14 cellular contexts compared by ENCODE assay signal in genomic region chr10:50387736-50388081, GRCh38.
DNase-seq lines count a peak whose midpoint lies in the region; ATAC-seq and TF ChIP-seq lines count a peak whose summit lies in the region.
"Had no signal": no experiment of that assay in that cellular context is flagged by ENCODE, and none has a peak within 500 bp of the region (broad histone marks: within the 10 kb centered on the region; RNA-seq: fewer than 3 reads in every experiment).

No MANE protein-coding gene starts in this region.

- H3K4me3 ChIP-seq in Peyer's patch: no peak overlapping the region

- no peak overlapping the region for H3K4me3 Mint-ChIP-seq in activated naive CD8-positive, alpha-beta T cell treated with anti-CD3 and anti-CD28 coated beads, Interleukin-2, amount 50 U/mL, for 24 hours
- H3K4me3 Mint-ChIP-seq in activated naive CD8-positive, alpha-beta T cell treated with anti-CD3 and anti-CD28 coated beads for 36 hours: no peak overlapping the region
- H3K4me3 Mint-ChIP-seq in MCF 10A (ENCODE audit: unreplicated experiment): no peak overlapping the region
- H3K4me3 Mint-ChIP-seq: nephron had no signal

- BruUV-seq in MCF 10A (replicated peaks; lab: Mats Ljungman, UMichigan): no TSS peak

- TF ChIP-seq POLR2A in Peyer's patch (IDR thresholded peaks at IDR 0.05): no peak

- intact Hi-C loops in MCF 10A (cut with micrococcal nuclease): no loop called here

- TF ChIP-seq CTCF in MCF 10A (IDR thresholded peaks at IDR 0.05; ENCODE audit: unreplicated experiment): no peak
- TF ChIP-seq CTCF in Peyer's patch (IDR thresholded peaks at IDR 0.05): no peak

- CTCF ChIA-PET in MCF 10A (lab: Yijun Ruan, JAX): interaction anchor here (0.6 to 0.9 kb wide), 3 partner anchors 62 to 1927 kb away, joined by 3 to 4 read pairs (median 3); no protein-coding TSS in a partner anchor

- H3K9me3 ChIP-seq in Peyer's patch: no peaks in the 10 kb centered on the region

- peak overlapping the region; percentile 25 for H3K27ac Mint-ChIP-seq in activated naive CD8-positive, alpha-beta T cell treated with anti-CD3 and anti-CD28 coated beads, Interleukin-2, amount 50 U/mL, for 24 hours
- no peak overlapping the region for H3K27ac Mint-ChIP-seq in activated naive CD8-positive, alpha-beta T cell treated with anti-CD3 and anti-CD28 coated beads for 36 hours
- H3K27ac Mint-ChIP-seq in MCF 10A (ENCODE audit: low read depth, unreplicated experiment): no peak overlapping the region
- H3K27ac Mint-ChIP-seq: nephron had no signal

- POLR2A ChIA-PET in MCF 10A (lab: Yijun Ruan, JAX): interaction anchor here (1.6 to 2.5 kb wide), 2 partner anchors 9 to 61 kb away, joined by 6 to 7 read pairs; no protein-coding TSS in a partner anchor

- H3K36me3 Mint-ChIP-seq in activated naive CD8-positive, alpha-beta T cell treated with anti-CD3 and anti-CD28 coated beads, Interleukin-2, amount 50 U/mL, for 24 hours (ENCODE audit: low read depth): peaks cover 1% of the 10 kb centered on the region
- H3K36me3 Mint-ChIP-seq in activated naive CD8-positive, alpha-beta T cell treated with anti-CD3 and anti-CD28 coated beads for 36 hours: peaks cover 11% of the 10 kb centered on the region
- peaks cover 6% of the 10 kb centered on the region for H3K36me3 Mint-ChIP-seq in MCF 10A (ENCODE audit: insufficient read depth, unreplicated experiment)

- no peak for DNase-seq in activated naive CD8-positive, alpha-beta T cell treated with anti-CD3 and anti-CD28 coated beads, Interleukin-2, amount 50 U/mL, for 24 hours
- no peak for DNase-seq in activated naive CD8-positive, alpha-beta T cell treated with anti-CD3 and anti-CD28 coated beads for 36 hours
- no peak for DNase-seq in substantia nigra (lab: John Stamatoyannopoulos, UW)
- DNase-seq in MCF 10A (ENCODE audit: unreplicated experiment): no peak
- DNase-seq in Peyer's patch: no peak
- no peak for DNase-seq in hippocampal formation (lab: John Stamatoyannopoulos, UW)
- DNase-seq: amniotic stem cell; dermis blood vessel endothelial cell; islet precursor cell; NCI-H2029; NK-92 treated with Interleukin-12 subunit alpha and Interleukin-12 subunit beta, amount 100 ng/mL, for 24 hours had no signal

- no peak for ATAC-seq in activated naive CD8-positive, alpha-beta T cell treated with anti-CD3 and anti-CD28 coated beads, Interleukin-2, amount 50 U/mL, for 24 hours
- ATAC-seq in HG02588 (IDR thresholded peaks at IDR 0.05; ENCODE audit: unreplicated experiment): peak; percentile 65
- peak; percentile 70 for ATAC-seq in HG03520 (IDR thresholded peaks at IDR 0.05; ENCODE audit: unreplicated experiment)

- peaks cover 0 to 8% (median 0%) of the 10 kb centered on the region in 4 donors for H3K4me1 ChIP-seq in Peyer's patch

- H3K27ac ChIP-seq in substantia nigra (ENCODE audit: low read depth, low read length, poor library complexity, severe bottlenecking): peak overlapping the region; percentile 19
- no peak overlapping the region for H3K27ac ChIP-seq in Peyer's patch

- H3K27me3 Mint-ChIP-seq in activated naive CD8-positive, alpha-beta T cell treated with anti-CD3 and anti-CD28 coated beads, Interleukin-2, amount 50 U/mL, for 24 hours: no peaks in the 10 kb centered on the region
- H3K27me3 Mint-ChIP-seq in activated naive CD8-positive, alpha-beta T cell treated with anti-CD3 and anti-CD28 coated beads for 36 hours: no peaks in the 10 kb centered on the region
- no peaks in the 10 kb centered on the region for H3K27me3 Mint-ChIP-seq in MCF 10A (ENCODE audit: insufficient read depth, unreplicated experiment)

- no peaks in the 10 kb centered on the region for H3K27me3 ChIP-seq in Peyer's patch

- H3K4me1 Mint-ChIP-seq in activated naive CD8-positive, alpha-beta T cell treated with anti-CD3 and anti-CD28 coated beads, Interleukin-2, amount 50 U/mL, for 24 hours: peaks cover 15% of the 10 kb centered on the region
- peaks cover 17% of the 10 kb centered on the region for H3K4me1 Mint-ChIP-seq in activated naive CD8-positive, alpha-beta T cell treated with anti-CD3 and anti-CD28 coated beads for 36 hours
- H3K4me1 Mint-ChIP-seq in MCF 10A (ENCODE audit: insufficient read depth, unreplicated experiment): peaks cover 23% of the 10 kb centered on the region

- H3K36me3 ChIP-seq in Peyer's patch: no peaks in the 10 kb centered on the region

- H3K9me3 Mint-ChIP-seq in activated naive CD8-positive, alpha-beta T cell treated with anti-CD3 and anti-CD28 coated beads, Interleukin-2, amount 50 U/mL, for 24 hours: no peaks in the 10 kb centered on the region
- H3K9me3 Mint-ChIP-seq in activated naive CD8-positive, alpha-beta T cell treated with anti-CD3 and anti-CD28 coated beads for 36 hours: no peaks in the 10 kb centered on the region
- no peaks in the 10 kb centered on the region for H3K9me3 Mint-ChIP-seq in MCF 10A (ENCODE audit: unreplicated experiment)
- H3K9me3 Mint-ChIP-seq: nephron had no signal
